ENCODE assay signal across 9 cellular contexts in the genomic region with DNA sequence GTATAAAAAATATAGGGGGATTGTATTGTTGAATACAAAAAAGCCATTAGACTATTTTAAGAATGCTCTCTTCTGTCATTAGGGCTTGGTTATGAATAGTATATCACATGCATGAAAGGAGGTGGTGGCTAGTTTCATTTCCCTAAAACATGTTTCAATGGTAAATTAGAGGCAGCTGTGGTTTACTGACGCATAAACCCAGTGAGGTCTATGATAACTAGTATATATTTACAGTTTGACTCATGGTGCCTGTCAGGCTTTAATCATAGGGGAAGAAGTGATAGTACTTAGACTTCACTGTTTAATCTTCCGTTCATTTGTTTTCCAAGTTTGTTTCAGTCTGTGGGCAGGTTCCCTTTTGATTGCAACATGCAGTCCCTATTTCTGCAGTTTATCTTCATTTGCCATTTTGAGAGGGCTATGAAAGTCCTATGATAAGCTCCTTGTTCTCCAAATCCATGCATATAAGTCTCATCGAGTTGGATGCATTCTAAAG. TPM values are rescaled to one million over a fixed set of nuclear protein-coding genes. Genes with fewer than 3 reads are reported as not detected.
DNase-seq lines count a peak whose midpoint lies in the region; ATAC-seq lines count a peak whose summit lies in the region.
"Had no signal": no experiment of that assay in that cellular context is flagged by ENCODE, and none has a peak within 500 bp of the region (broad histone marks: within the 10 kb centered on the region; RNA-seq: fewer than 3 reads in every experiment).

No MANE protein-coding gene starts in this region.

- H3K27ac ChIP-seq in Karpas-422 (ENCODE audit: low read length) (peak overlapping the region; percentile 92), layer of hippocampus (ENCODE audit: low read depth, low read length) (peak overlapping the region; percentile 10)

- H3K4me3 Mint-ChIP-seq in activated T-helper 2 cell treated with anti-CD3 and anti-CD28 coated beads, Interferon-gamma antibody, Interleukin-2, Interleukin-4, amounts not matched to agents 10 μg/mL and 5 μg/mL and 100 μg/mL, durations not matched to agents 14 hours and 24 hours and 36 hours (ENCODE audit: low read depth) = peak overlapping the region; percentile 54
- H3K4me3 Mint-ChIP-seq: central memory CD8-positive, alpha-beta T cell had no signal

- H3K36me3 ChIP-seq in Karpas-422 (ENCODE audit: insufficient read depth, low read length) = no peaks in the 10 kb centered on the region

- no peaks in the 10 kb centered on the region for H3K9me2 ChIP-seq in Karpas-422 (replicated peaks; ENCODE audit: insufficient read depth, low read length)

- H2AFZ ChIP-seq in Karpas-422 (ENCODE audit: low read length) = 0 out of 2 replicates have a peak overlapping the region, but pooled peaks have one; percentile 38

- peak overlapping the region; percentile 31 for H3K9ac ChIP-seq in Karpas-422 (ENCODE audit: low read length)

- DNase-seq in activated CD4-positive, alpha-beta T cell treated with anti-CD3 and anti-CD28 coated beads for 48 hours = peak; percentile 38
- no peak for DNase-seq in activated CD4-positive, alpha-beta T cell treated with anti-CD3 and anti-CD28 coated beads for 4 hours
- DNase-seq in Karpas-422 (peak; percentile 95), NCI-H510A (lab: John Stamatoyannopoulos, UW) (no peak)
- DNase-seq in activated T-helper 2 cell treated with anti-CD3 and anti-CD28 coated beads, Interferon-gamma antibody, Interleukin-2, Interleukin-4, amounts not matched to agents 10 μg/mL and 5 μg/mL and 100 μg/mL, durations not matched to agents 14 hours and 24 hours and 36 hours (ENCODE audit: low spot score) = peak; percentile 20
- DNase-seq in central memory CD4-positive, alpha-beta T cell = no peak

- H3K4me2 ChIP-seq in Karpas-422 (ENCODE audit: low read depth, low read length, poor library complexity, severe bottlenecking) = peak overlapping the region; percentile 78

- intact Hi-C loops in activated T-helper 2 cell treated with anti-CD3 and anti-CD28 coated beads, Interferon-gamma antibody, Interleukin-2, Interleukin-4, amounts not matched to agents 10 μg/mL and 5 μg/mL and 100 μg/mL, durations not matched to agents 14 hours and 24 hours and 36 hours (cut with micrococcal nuclease) = loop anchor here (1.0 to 10.0 kb wide), 9 partner anchors 21 to 365 kb away; no protein-coding TSS in a partner anchor

- peaks cover 9% of the 10 kb centered on the region for H3K27me3 Mint-ChIP-seq in activated T-helper 2 cell treated with anti-CD3 and anti-CD28 coated beads, Interferon-gamma antibody, Interleukin-2, Interleukin-4, amounts not matched to agents 10 μg/mL and 5 μg/mL and 100 μg/mL, durations not matched to agents 14 hours and 24 hours and 36 hours (ENCODE audit: low read depth)

- no peaks in the 10 kb centered on the region for H4K20me1 ChIP-seq in Karpas-422 (ENCODE audit: insufficient read depth, low read depth, low read length)

- H3K4me3 ChIP-seq in Karpas-422 (ENCODE audit: low read length) = peak overlapping the region; percentile 55

- no peaks in the 10 kb centered on the region for H3K9me3 Mint-ChIP-seq in activated T-helper 2 cell treated with anti-CD3 and anti-CD28 coated beads, Interferon-gamma antibody, Interleukin-2, Interleukin-4, amounts not matched to agents 10 μg/mL and 5 μg/mL and 100 μg/mL, durations not matched to agents 14 hours and 24 hours and 36 hours
- H3K9me3 Mint-ChIP-seq: central memory CD8-positive, alpha-beta T cell had no signal

- H3K9me3 ChIP-seq in Karpas-422 (ENCODE audit: low read length) = no peaks in the 10 kb centered on the region

- H3K4me1 Mint-ChIP-seq in activated T-helper 2 cell treated with anti-CD3 and anti-CD28 coated beads, Interferon-gamma antibody, Interleukin-2, Interleukin-4, amounts not matched to agents 10 μg/mL and 5 μg/mL and 100 μg/mL, durations not matched to agents 14 hours and 24 hours and 36 hours (ENCODE audit: low read depth) = peaks cover 51% of the 10 kb centered on the region
- H3K4me1 Mint-ChIP-seq: central memory CD8-positive, alpha-beta T cell had no signal

- no peaks in the 10 kb centered on the region for H3K27me3 ChIP-seq in Karpas-422 (ENCODE audit: low read length)
- no peaks in the 10 kb centered on the region for H3K27me3 ChIP-seq in layer of hippocampus (ENCODE audit: control insufficient read depth, insufficient read depth, low read length)

- peaks cover 39% of the 10 kb centered on the region for H3K4me1 ChIP-seq in Karpas-422 (ENCODE audit: low read length)

- H3K36me3 Mint-ChIP-seq in activated T-helper 2 cell treated with anti-CD3 and anti-CD28 coated beads, Interferon-gamma antibody, Interleukin-2, Interleukin-4, amounts not matched to agents 10 μg/mL and 5 μg/mL and 100 μg/mL, durations not matched to agents 14 hours and 24 hours and 36 hours (ENCODE audit: low read depth) = peaks cover 2% of the 10 kb centered on the region

- no peaks in the 10 kb centered on the region for H3K79me2 ChIP-seq in Karpas-422 (ENCODE audit: low read length)

- peak; percentile 96 for ATAC-seq in GM21825 (IDR thresholded peaks at IDR 0.05; ENCODE audit: unreplicated experiment)

- H3K27ac Mint-ChIP-seq in activated T-helper 2 cell treated with anti-CD3 and anti-CD28 coated beads, Interferon-gamma antibody, Interleukin-2, Interleukin-4, amounts not matched to agents 10 μg/mL and 5 μg/mL and 100 μg/mL, durations not matched to agents 14 hours and 24 hours and 36 hours = peak overlapping the region; percentile 85

RNA-seq across cellular contexts. Expression of gene MAP4K3, which starts 55.1 kb away (rescaled TPM):
- total RNA-seq in Karpas-422 (2014; rRNA removed; shearing (Covaris generic); ENCODE audit: low replicate concordance) = 7.2 and 11.5 TPM in 2 replicates
- 19.3 and 22.7 TPM in 2 replicates for total RNA-seq in activated T-helper 2 cell treated with anti-CD3 and anti-CD28 coated beads, Interferon-gamma antibody, Interleukin-2, Interleukin-4, amounts not matched to agents 10 μg/mL and 5 μg/mL and 100 μg/mL, durations not matched to agents 14 hours and 24 hours and 36 hours

Comparison
In these comparisons a context has a peak if more than half of its experiments do, and no peak if none do; other contexts are left out.
1. DNase-seq: peak in activated CD4-positive, alpha-beta T cell treated with anti-CD3 and anti-CD28 coated beads for 48 hours (single experiment), Karpas-422 (single experiment) and activated T-helper 2 cell treated with anti-CD3 and anti-CD28 coated beads, Interferon-gamma antibody, Interleukin-2, Interleukin-4, amounts not matched to agents 10 μg/mL and 5 μg/mL and 100 μg/mL, durations not matched to agents 14 hours and 24 hours and 36 hours (single experiment); none in activated CD4-positive, alpha-beta T cell treated with anti-CD3 and anti-CD28 coated beads for 4 hours (0 of 2), central memory CD4-positive, alpha-beta T cell (single experiment) and NCI-H510A (single experiment).